19 cellular contexts compared by ENCODE assay signal in the genomic region with DNA sequence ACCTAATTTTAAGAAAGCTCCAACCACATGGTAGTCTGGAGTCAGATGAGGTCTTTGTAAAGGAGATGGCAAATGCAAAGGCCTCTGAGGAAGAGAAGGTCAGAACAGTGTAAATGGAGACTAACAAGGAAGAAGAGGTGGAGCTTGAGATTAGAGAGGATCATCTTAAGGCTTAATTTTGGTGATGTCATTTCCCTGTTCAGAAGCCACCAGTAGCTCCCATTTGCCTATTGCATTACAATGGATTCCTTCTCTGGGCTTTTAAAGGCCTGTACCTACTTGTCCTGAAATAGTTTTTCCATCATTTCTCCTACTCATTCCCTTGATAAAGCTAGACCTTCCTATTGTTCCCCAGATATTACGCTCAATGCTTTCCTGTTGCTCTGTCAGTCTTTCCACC.
"Had no signal": no experiment of that assay in that cellular context is flagged by ENCODE, and none has a peak within 500 bp of the region (broad histone marks: within the 10 kb centered on the region; RNA-seq: fewer than 3 reads in every experiment).

No MANE protein-coding gene starts in this region.

- H3K27me3 Mint-ChIP-seq: activated CD8-positive, alpha-beta memory T cell treated with anti-CD3 and anti-CD28 coated beads, Interleukin-2, amount 10 ng/mL, durations not matched to agents 7 days and 5 days; activated naive CD8-positive, alpha-beta T cell treated with anti-CD3 and anti-CD28 coated beads for 36 hours; activated T-cell treated with anti-CD3 and anti-CD28 coated beads, Interleukin-2, amount 50 U/mL, for 24 hours; effector memory CD8-positive, alpha-beta T cell; stimulated activated naive CD8-positive, alpha-beta T cell treated with anti-CD3 and anti-CD28 coated beads, Interleukin-15, amount 100 ng/mL, for 72 hours had no signal

- H3K4me1 ChIP-seq: colonic mucosa, thyroid gland had no signal

- DNase-seq: activated CD4-positive, alpha-beta T cell treated with anti-CD3 and anti-CD28 coated beads for 1 hour; activated CD4-positive, alpha-beta T cell treated with anti-CD3 and anti-CD28 coated beads, Interleukin-2, amount 50 U/mL, for 48 hours; activated CD8-positive, alpha-beta memory T cell treated with anti-CD3 and anti-CD28 coated beads, Interleukin-2, amount 10 ng/mL, durations not matched to agents 7 days and 5 days; activated gamma-delta T cell; activated naive CD8-positive, alpha-beta T cell treated with anti-CD3 and anti-CD28 coated beads for 36 hours; activated T-cell treated with anti-CD3 and anti-CD28 coated beads, Interleukin-2, amount 50 U/mL, for 24 hours; anterior cingulate cortex; colonic mucosa; effector memory CD8-positive, alpha-beta T cell; erythroblast; glutamatergic neuron; left ventricle myocardium superior; pancreas; stimulated activated CD4-positive, alpha-beta T cell treated with anti-CD3 and anti-CD28 coated beads, Interleukin-15, amount 100 ng/mL, for 24 hours; stimulated activated CD4-positive, alpha-beta T cell treated with anti-CD3 and anti-CD28 coated beads, Interleukin-4, amount 100 ng/mL, for 4 hours; stimulated activated naive CD8-positive, alpha-beta T cell treated with anti-CD3 and anti-CD28 coated beads, Interleukin-15, amount 100 ng/mL, for 72 hours; thyroid gland had no signal

- H3K9me3 Mint-ChIP-seq: activated naive CD8-positive, alpha-beta T cell treated with anti-CD3 and anti-CD28 coated beads for 36 hours; activated T-cell treated with anti-CD3 and anti-CD28 coated beads, Interleukin-2, amount 50 U/mL, for 24 hours; stimulated activated naive CD8-positive, alpha-beta T cell treated with anti-CD3 and anti-CD28 coated beads, Interleukin-15, amount 100 ng/mL, for 72 hours; T-helper 2 cell treated with Interferon-gamma antibody and Interleukin-4, amounts not matched to agents 5 μg/mL and 100 μg/mL, for 36 hours had no signal

- H3K27me3 ChIP-seq: colonic mucosa, pancreas, thyroid gland, vagina had no signal

- H3K9me3 ChIP-seq: colonic mucosa, pancreas, thyroid gland, vagina had no signal

- H3K4me3 ChIP-seq: colonic mucosa, pancreas, thyroid gland, vagina had no signal

- H3K36me3 ChIP-seq: colonic mucosa, pancreas, thyroid gland, vagina had no signal

- ATAC-seq: activated CD8-positive, alpha-beta memory T cell treated with anti-CD3 and anti-CD28 coated beads, Interleukin-2, amount 10 ng/mL, durations not matched to agents 7 days and 5 days; effector memory CD8-positive, alpha-beta T cell; stimulated activated naive CD8-positive, alpha-beta T cell treated with anti-CD3 and anti-CD28 coated beads, Interleukin-15, amount 100 ng/mL, for 72 hours had no signal

- H3K36me3 Mint-ChIP-seq: activated CD8-positive, alpha-beta memory T cell treated with anti-CD3 and anti-CD28 coated beads, Interleukin-2, amount 10 ng/mL, durations not matched to agents 7 days and 5 days had no signal

- H3K27ac ChIP-seq: colonic mucosa, pancreas, thyroid gland, vagina had no signal

- H3K27ac Mint-ChIP-seq: activated CD8-positive, alpha-beta memory T cell treated with anti-CD3 and anti-CD28 coated beads, Interleukin-2, amount 10 ng/mL, durations not matched to agents 7 days and 5 days; activated naive CD8-positive, alpha-beta T cell treated with anti-CD3 and anti-CD28 coated beads for 36 hours; activated T-cell treated with anti-CD3 and anti-CD28 coated beads, Interleukin-2, amount 50 U/mL, for 24 hours; effector memory CD8-positive, alpha-beta T cell; stimulated activated naive CD8-positive, alpha-beta T cell treated with anti-CD3 and anti-CD28 coated beads, Interleukin-15, amount 100 ng/mL, for 72 hours; T-helper 2 cell treated with Interferon-gamma antibody and Interleukin-4, amounts not matched to agents 5 μg/mL and 100 μg/mL, for 36 hours had no signal

- H3K4me3 Mint-ChIP-seq: activated CD8-positive, alpha-beta memory T cell treated with anti-CD3 and anti-CD28 coated beads, Interleukin-2, amount 10 ng/mL, durations not matched to agents 7 days and 5 days; activated naive CD8-positive, alpha-beta T cell treated with anti-CD3 and anti-CD28 coated beads for 36 hours; activated T-cell treated with anti-CD3 and anti-CD28 coated beads, Interleukin-2, amount 50 U/mL, for 24 hours; effector memory CD8-positive, alpha-beta T cell; stimulated activated naive CD8-positive, alpha-beta T cell treated with anti-CD3 and anti-CD28 coated beads, Interleukin-15, amount 100 ng/mL, for 72 hours; T-helper 2 cell treated with Interferon-gamma antibody and Interleukin-4, amounts not matched to agents 5 μg/mL and 100 μg/mL, for 36 hours had no signal
